ENCODE assay signal across 21 cellular contexts in genomic region chr5:149294872-149295829, GRCh38. TPM values are rescaled to one million over a fixed set of nuclear protein-coding genes. Genes with fewer than 3 reads are reported as not detected.
DNase-seq lines count a peak whose midpoint lies in the region; ATAC-seq, FAIRE-seq and TF ChIP-seq lines count a peak whose summit lies in the region.
"Had no signal": no experiment of that assay in that cellular context is flagged by ENCODE, and none has a peak within 500 bp of the region (broad histone marks: within the 10 kb centered on the region; RNA-seq: fewer than 3 reads in every experiment).

No MANE protein-coding gene starts in this region.

- DNase-seq in activated naive CD4-positive, alpha-beta T cell treated with anti-CD3 and anti-CD28 coated beads for 36 hours: no peak
- no peak for DNase-seq in activated naive CD4-positive, alpha-beta T cell treated with anti-CD3 and anti-CD28 coated beads, Interleukin-2, amount 10 ng/mL, durations not matched to agents 7 days and 5 days
- DNase-seq in GM12878 (ENCODE audit: low read depth, low spot score) (no peak), DMS53 (lab: John Stamatoyannopoulos, UW) (no peak), inferior parietal cortex (ENCODE audit: extremely low spot score) (no peak)
- DNase-seq: activated CD4-positive, CD25-positive, alpha-beta regulatory T cell treated with anti-CD3 and anti-CD28 coated beads, Interleukin-2, amount 50 U/mL, for 72 hours; colonic mucosa; DND-41; foreskin melanocyte; MM.1S; naive B cell; NCI-H2029; NCI-H524 treated with DMSO at 0.1 percent for 48 hours had no signal

- WGBS in GM12878 (ENCODE audit: insufficient coverage, insufficient replicate concordance, low lambda C conversion rate, missing lambda C conversion rate): 20% methylated on average over 10 of the region's 10 CpGs

- TF ChIP-seq RAD21 in GM12878 (IDR thresholded peaks at IDR 0.05; ENCODE audit: insufficient read depth, low read depth, low read length): no peak

- 0 out of 2 replicates have a peak overlapping the region, but pooled peaks have one; percentile 19 for H3K4me2 ChIP-seq in GM12878 (ENCODE audit: control insufficient read depth, insufficient read depth)
- H3K4me2 ChIP-seq in parathyroid adenoma (ENCODE audit: low read length): peak overlapping the region; percentile 42
- H3K4me2 ChIP-seq: A549 had no signal

- BruUV-seq in GM12878 (replicated peaks; lab: Mats Ljungman, UMichigan): no TSS peak

- intact Hi-C loops in activated naive CD4-positive, alpha-beta T cell treated with anti-CD3 and anti-CD28 coated beads for 36 hours (cut with micrococcal nuclease): loop anchor here (5.0 kb wide), 1 partner anchor 137 kb away; no protein-coding TSS in a partner anchor
- intact Hi-C loops in GM12878 (cut with micrococcal nuclease; ENCODE audit: unreplicated experiment): no loop called here

- no peak overlapping the region for H3K27ac ChIP-seq in GM12878 (ENCODE audit: control insufficient read depth, insufficient read depth)
- no peak overlapping the region for H3K27ac ChIP-seq in parathyroid adenoma
- H3K27ac ChIP-seq: A549, colonic mucosa, SJSA1 had no signal

- H3K4me3 ChIP-seq in GM12878 (no peak overlapping the region), parathyroid adenoma (ENCODE audit: low read depth, low read length) (no peak overlapping the region)
- H3K4me3 ChIP-seq: A549, colonic mucosa, SJSA1 had no signal

- H3K36me3 Mint-ChIP-seq in activated naive CD4-positive, alpha-beta T cell treated with anti-CD3 and anti-CD28 coated beads for 36 hours (ENCODE audit: low read depth): no peaks in the 10 kb centered on the region
- no peaks in the 10 kb centered on the region for H3K36me3 Mint-ChIP-seq in activated naive CD4-positive, alpha-beta T cell treated with anti-CD3 and anti-CD28 coated beads, Interleukin-2, amount 10 ng/mL, durations not matched to agents 7 days and 5 days
- H3K36me3 Mint-ChIP-seq: naive B cell; stimulated activated memory B cell treated with anti-CD40 and anti-IgM and Interleukin-4, amounts not matched to agents 10 μg/mL and 1 μg/mL and 100 μg/mL, for 72 hours; type B pancreatic cell had no signal

- SMC1A ChIA-PET in GM12878 (lab: Charles Lee; ENCODE audit: uncharacterized antibody, unreplicated experiment): no interaction called here

- no peaks in the 10 kb centered on the region for H3K9me3 Mint-ChIP-seq in activated naive CD4-positive, alpha-beta T cell treated with anti-CD3 and anti-CD28 coated beads for 36 hours
- H3K9me3 Mint-ChIP-seq in activated naive CD4-positive, alpha-beta T cell treated with anti-CD3 and anti-CD28 coated beads, Interleukin-2, amount 10 ng/mL, durations not matched to agents 7 days and 5 days: no peaks in the 10 kb centered on the region
- H3K9me3 Mint-ChIP-seq: naive B cell; stimulated activated memory B cell treated with anti-CD40 and anti-IgM and Interleukin-4, amounts not matched to agents 10 μg/mL and 1 μg/mL and 100 μg/mL, for 72 hours; T-helper 2 cell treated with Interferon-gamma antibody and Interleukin-4, amounts not matched to agents 5 μg/mL and 100 μg/mL, for 36 hours; type B pancreatic cell had no signal

- TF ChIP-seq POLR2A in GM12878 (IDR thresholded peaks at IDR 0.05; ENCODE audit: low read depth, low read length): no peak

- H3K36me3 ChIP-seq in GM12878 (ENCODE audit: control insufficient read depth in 2 of 2, insufficient read depth in 2 of 2, low read length in 1 of 2) (no peaks in the 10 kb centered on the region), parathyroid adenoma (ENCODE audit: control insufficient read depth, insufficient read depth, low read length) (no peaks in the 10 kb centered on the region)
- H3K36me3 ChIP-seq: colonic mucosa had no signal

- POLR2A ChIA-PET in GM12878 (lab: Charles Lee): no interaction called here

- H3K27me3 ChIP-seq in GM12878 (replicated peaks in 1 of 2; ENCODE audit: control insufficient read depth in 2 of 2, insufficient read depth in 2 of 2, low read length in 1 of 2): peaks cover 0 to 5% of the 10 kb centered on the region in 2 experiments; a peak in 2 of 4 replicates
- H3K27me3 ChIP-seq in parathyroid adenoma (ENCODE audit: control insufficient read depth, insufficient read depth, low read length): no peaks in the 10 kb centered on the region
- H3K27me3 ChIP-seq: colonic mucosa, SJSA1 had no signal

- no peak for TF ChIP-seq CTCF in GM12878 (IDR thresholded peaks at IDR 0.05 in 2 of 3, conservative IDR thresholded peaks at IDR 0.05 in 1 of 3; ENCODE audit: control insufficient read depth in 2 of 3, extremely low read depth in 1 of 3, insufficient read depth in 1 of 3, low read depth in 3 of 3, low read length in 3 of 3)
- no peak for TF ChIP-seq CTCF in parathyroid adenoma (IDR thresholded peaks at IDR 0.05)

- no peaks in the 10 kb centered on the region for H3K27me3 Mint-ChIP-seq in activated naive CD4-positive, alpha-beta T cell treated with anti-CD3 and anti-CD28 coated beads for 36 hours (ENCODE audit: low read depth)
- H3K27me3 Mint-ChIP-seq in activated naive CD4-positive, alpha-beta T cell treated with anti-CD3 and anti-CD28 coated beads, Interleukin-2, amount 10 ng/mL, durations not matched to agents 7 days and 5 days: peaks cover 40% of the 10 kb centered on the region

- in situ Hi-C loops in GM12878 (cut with MboI): no loop called here

- H4K20me1 ChIP-seq in GM12878 (ENCODE audit: control insufficient read depth, insufficient read depth): no peaks in the 10 kb centered on the region

- H3K9ac ChIP-seq in GM12878 (ENCODE audit: control insufficient read depth, insufficient read depth, low read length) (no peak overlapping the region), parathyroid adenoma (no peak overlapping the region)

- peaks cover 51% of the 10 kb centered on the region for H3K4me1 Mint-ChIP-seq in activated naive CD4-positive, alpha-beta T cell treated with anti-CD3 and anti-CD28 coated beads for 36 hours (ENCODE audit: low read depth)
- peaks cover 16% of the 10 kb centered on the region for H3K4me1 Mint-ChIP-seq in activated naive CD4-positive, alpha-beta T cell treated with anti-CD3 and anti-CD28 coated beads, Interleukin-2, amount 10 ng/mL, durations not matched to agents 7 days and 5 days

- H3K4me1 ChIP-seq in GM12878 (ENCODE audit: control insufficient read depth, insufficient read depth, low read length) (peaks cover 12% of the 10 kb centered on the region), parathyroid adenoma (peaks cover 20% of the 10 kb centered on the region)
- H3K4me1 ChIP-seq: A549, colonic mucosa, SJSA1 had no signal

- RAD21 ChIA-PET in GM12878 (lab: Charles Lee; ENCODE audit: unreplicated experiment): no interaction called here

- peak; percentile 52 for ATAC-seq in GM21360 (IDR thresholded peaks at IDR 0.05; ENCODE audit: unreplicated experiment)
- ATAC-seq in GM12878: no peak; the same call in 2 of the 3 replicates
- ATAC-seq in GM18519 (IDR thresholded peaks at IDR 0.05; ENCODE audit: low FRiP score, unreplicated experiment): no peak
- ATAC-seq: A549; stimulated activated memory B cell treated with anti-CD40 and anti-IgM and Interleukin-4, amounts not matched to agents 10 μg/mL and 1 μg/mL and 100 μg/mL, for 72 hours had no signal

- TF ChIP-seq EP300 in GM12878 (IDR thresholded peaks at IDR 0.05; ENCODE audit: borderline replicate concordance in 1 of 2, control insufficient read depth in 1 of 2, low read depth in 2 of 2, low read length in 2 of 2): no peak

- H3K79me2 ChIP-seq in GM12878 (ENCODE audit: control insufficient read depth, insufficient read depth, low read length) (no peaks in the 10 kb centered on the region), parathyroid adenoma (no peaks in the 10 kb centered on the region)

- H3K9me3 ChIP-seq in GM12878 (replicated peaks; ENCODE audit: control insufficient read depth, insufficient read depth, low read length) (no peaks in the 10 kb centered on the region), parathyroid adenoma (ENCODE audit: control insufficient read depth, low read length) (no peaks in the 10 kb centered on the region)
- H3K9me3 ChIP-seq: A549, colonic mucosa, SJSA1 had no signal

- H2AFZ ChIP-seq in GM12878 (ENCODE audit: control insufficient read depth, low read depth, low read length) (0 out of 2 replicates have a peak overlapping the region, but pooled peaks have one; percentile 3), parathyroid adenoma (peak overlapping the region; percentile 43)

- no peak for FAIRE-seq in GM12878 (lab: Jason Lieb, UNC)
- FAIRE-seq: A549 had no signal

- peak overlapping the region; percentile 28 for H3K4me3 Mint-ChIP-seq in activated naive CD4-positive, alpha-beta T cell treated with anti-CD3 and anti-CD28 coated beads for 36 hours
- no peak overlapping the region for H3K4me3 Mint-ChIP-seq in activated naive CD4-positive, alpha-beta T cell treated with anti-CD3 and anti-CD28 coated beads, Interleukin-2, amount 10 ng/mL, durations not matched to agents 7 days and 5 days
- H3K4me3 Mint-ChIP-seq: stimulated activated memory B cell treated with anti-CD40 and anti-IgM and Interleukin-4, amounts not matched to agents 10 μg/mL and 1 μg/mL and 100 μg/mL, for 72 hours; T-helper 2 cell treated with Interferon-gamma antibody and Interleukin-4, amounts not matched to agents 5 μg/mL and 100 μg/mL, for 36 hours; type B pancreatic cell had no signal

- CTCF ChIA-PET in activated naive CD4-positive, alpha-beta T cell treated with anti-CD3 and anti-CD28 coated beads for 36 hours (lab: Charles Lee): interaction anchor here (0.8 to 1.1 kb wide), 2 partner anchors 72 to 153 kb away, joined by 3 read pairs; partner anchors contain the start of gene ABLIM3
- CTCF ChIA-PET in activated naive CD4-positive, alpha-beta T cell treated with anti-CD3 and anti-CD28 coated beads, Interleukin-2, amount 10 ng/mL, durations not matched to agents 7 days and 5 days (lab: Charles Lee): interaction anchor here (0.6 kb wide), 1 partner anchor 147 kb away, joined by 3 read pairs; no protein-coding TSS in a partner anchor
- CTCF ChIA-PET in GM12878 (lab: Yijun Ruan, JAX): interaction anchor here (0.8 to 1.7 kb wide), 2 partner anchors 77 to 141 kb away, joined by 3 to 5 read pairs; no protein-coding TSS in a partner anchor

- no peak overlapping the region for H3K27ac Mint-ChIP-seq in activated naive CD4-positive, alpha-beta T cell treated with anti-CD3 and anti-CD28 coated beads for 36 hours
- H3K27ac Mint-ChIP-seq in activated naive CD4-positive, alpha-beta T cell treated with anti-CD3 and anti-CD28 coated beads, Interleukin-2, amount 10 ng/mL, durations not matched to agents 7 days and 5 days: no peak overlapping the region
- H3K27ac Mint-ChIP-seq: naive B cell; stimulated activated memory B cell treated with anti-CD40 and anti-IgM and Interleukin-4, amounts not matched to agents 10 μg/mL and 1 μg/mL and 100 μg/mL, for 72 hours; T-helper 2 cell treated with Interferon-gamma antibody and Interleukin-4, amounts not matched to agents 5 μg/mL and 100 μg/mL, for 36 hours had no signal

RNA-seq across cellular contexts. Expression of gene AFAP1L1, which starts 23.5 kb away (rescaled TPM):
- under 1 TPM in 1 of 2 experiments, not detected in 1; 0.07 TPM for total RNA-seq in activated naive CD4-positive, alpha-beta T cell treated with anti-CD3 and anti-CD28 coated beads for 36 hours
- not detected in 2 replicates for total RNA-seq in GM12878 (2013; cell fraction: nucleolus; rRNA removed)
- total RNA-seq in GM12878 (2014; rRNA removed): not detected in 2 replicates
- not detected in 2 replicates for total RNA-seq in GM12878 (2014; rRNA removed; fragmentation: Illumina TruSeq; extraction: Trizol)
- total RNA-seq in GM12878 (2021): not detected in 2 replicates
- polyA plus RNA-seq in GM12878 (2011; ENCODE audit: low read depth): not detected
- not detected in 2 replicates for polyA plus RNA-seq in GM12878 (2011; rRNA removed)
- polyA plus RNA-seq in GM12878 (2011; cell fraction: cytosol; rRNA removed): not detected in 2 replicates
- not detected in 2 replicates for polyA plus RNA-seq in GM12878 (2011; cell fraction: nucleus; rRNA removed)
- 0.06 TPM in 1 of 2 replicates, not detected in the other for polyA plus RNA-seq in GM12878 (2012)
- not detected in 2 replicates for polyA plus RNA-seq in GM12878 (2014; fragmentation: Illumina TruSeq; extraction: Trizol)
- under 1 TPM in 1 of 2 experiments, not detected in 1; 0.11 TPM for polyA plus RNA-seq in GM12878 (2014; fragmentation: Nextera tagmentation; extraction: Ambion mirVana)
- not detected in 2 replicates for polyA plus RNA-seq in GM12878 (2014; rRNA removed)
- polyA plus RNA-seq in GM12878 (2016; fragmentation: Nextera tagmentation; extraction: Ambion mirVana): not detected
- not detected in 2 replicates for polyA minus RNA-seq in GM12878 (2011; rRNA and poly(A)+ RNA removed)
- polyA minus RNA-seq in GM12878 (2011; cell fraction: cytosol; rRNA and poly(A)+ RNA removed): not detected in 2 replicates
- polyA minus RNA-seq in GM12878 (2011; cell fraction: nucleus; rRNA and poly(A)+ RNA removed): not detected in 2 replicates

RNA-seq across cellular contexts. Expression of gene GRPEL2, which starts 50.1 kb away (rescaled TPM):
- 10 to 100 TPM; 44.7 to 49.6 TPM for total RNA-seq in activated naive CD4-positive, alpha-beta T cell treated with anti-CD3 and anti-CD28 coated beads for 36 hours
- total RNA-seq in GM12878 (2013; cell fraction: nucleolus; rRNA removed): 10.0 and 11.0 TPM in 2 replicates
- total RNA-seq in GM12878 (2014; rRNA removed) (17.3 and 21.5 TPM in 2 replicates), GM12878 (2014; rRNA removed; fragmentation: Illumina TruSeq; extraction: Trizol) (15.5 and 16.8 TPM in 2 replicates), GM12878 (2021) (16.8 and 19.7 TPM in 2 replicates)
- polyA plus RNA-seq in GM12878 (2011; ENCODE audit: low read depth): 5.2 TPM
- polyA plus RNA-seq in GM12878 (2011; rRNA removed) (20.2 and 28.1 TPM in 2 replicates), GM12878 (2014; fragmentation: Illumina TruSeq; extraction: Trizol) (13.7 and 16.3 TPM in 2 replicates), GM12878 (2014; fragmentation: Nextera tagmentation; extraction: Ambion mirVana) (1 to 10 TPM; 4.4 to 7.6 TPM), GM12878 (2014; rRNA removed) (10.2 and 10.4 TPM in 2 replicates), GM12878 (2016; fragmentation: Nextera tagmentation; extraction: Ambion mirVana) (10 to 100 TPM; 12.5 to 14.5 TPM)
- 6.1 and 7.2 TPM in 2 replicates for polyA plus RNA-seq in GM12878 (2011; cell fraction: cytosol; rRNA removed)
- polyA plus RNA-seq in GM12878 (2011; cell fraction: nucleus; rRNA removed): 6.9 and 7.7 TPM in 2 replicates
- polyA plus RNA-seq in GM12878 (2012): 7.4 and 8.1 TPM in 2 replicates
- 10.9 and 13.0 TPM in 2 replicates for polyA minus RNA-seq in GM12878 (2011; rRNA and poly(A)+ RNA removed)
- polyA minus RNA-seq in GM12878 (2011; cell fraction: cytosol; rRNA and poly(A)+ RNA removed): 5.2 and 9.9 TPM in 2 replicates
- polyA minus RNA-seq in GM12878 (2011; cell fraction: nucleus; rRNA and poly(A)+ RNA removed): 5.0 and 9.7 TPM in 2 replicates
